Comparison of ENCODE assay signal across 8 cellular contexts in the genomic region with DNA sequence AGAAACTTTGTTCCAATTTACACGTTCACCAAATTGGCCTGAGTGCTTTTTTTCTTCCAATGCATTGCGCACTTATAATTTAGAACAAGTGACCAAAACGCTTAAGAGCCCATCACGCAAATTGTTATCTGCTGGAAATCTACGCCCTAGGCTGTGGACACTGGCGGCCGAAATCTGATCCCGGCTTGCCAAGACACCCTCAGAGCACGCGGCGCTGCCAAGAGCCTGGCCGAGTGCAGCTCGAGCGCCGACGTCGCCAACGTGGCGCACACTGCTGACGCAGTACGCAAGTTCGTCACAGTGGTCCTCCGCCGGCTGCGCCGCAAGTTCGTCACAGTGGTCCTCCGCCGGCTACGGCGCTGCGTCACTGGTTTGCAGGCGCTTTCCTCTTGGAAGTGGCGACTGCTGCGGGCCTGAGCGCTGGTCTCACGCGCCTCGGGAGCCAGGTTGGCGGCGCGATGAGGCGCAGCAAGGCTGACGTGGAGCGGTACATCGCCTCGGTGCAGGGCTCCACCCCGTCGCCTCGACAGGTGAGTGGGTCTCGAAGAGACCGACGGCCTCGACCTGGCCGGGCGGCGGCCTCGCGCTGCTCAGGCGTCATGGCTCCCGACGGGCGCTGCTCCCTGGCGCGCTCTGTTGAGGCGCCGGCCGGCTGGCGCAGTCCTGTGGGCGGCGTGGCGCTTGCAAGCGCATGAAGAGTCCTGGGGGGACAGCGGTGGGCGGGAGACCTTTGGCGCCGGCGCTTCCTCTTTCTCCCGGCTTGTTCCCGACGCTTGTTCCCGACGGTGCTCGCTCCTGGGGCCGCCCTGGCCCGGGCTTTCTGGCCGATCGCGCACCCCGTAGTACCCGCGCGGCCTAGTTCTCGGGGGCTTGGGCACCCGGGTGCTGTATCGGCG. TPM values are rescaled to one million over a fixed set of nuclear protein-coding genes. Genes with fewer than 3 reads are reported as not detected.
DNase-seq lines count a peak whose midpoint lies in the region; ATAC-seq and TF ChIP-seq lines count a peak whose summit lies in the region.

A gene (plus strand): TSS at position 334 of the 896 bp plus-strand sequence. CDS start 125 bp downstream, at position 459.

- H3K27me3 Mint-ChIP-seq in T-helper 17 cell (no peaks in the 10 kb centered on the region), progenitor cell of endocrine pancreas (no peaks in the 10 kb centered on the region)

- intact Hi-C loops in left ventricle myocardium inferior (cut with micrococcal nuclease) (no loop called here), upper lobe of right lung (cut with DNase I) (no loop called here)

- peak within 1 kb of the TSS; percentile 96 for H3K4me3 Mint-ChIP-seq in T-helper 17 cell
- H3K4me3 Mint-ChIP-seq in progenitor cell of endocrine pancreas (ENCODE audit: low read depth), result peak within 1 kb of the TSS; percentile 84

- peak within 1 kb of the TSS; percentile 98 for H3K4me3 ChIP-seq in left ventricle myocardium inferior
- peak within 1 kb of the TSS; percentile 81 for H3K4me3 ChIP-seq in upper lobe of right lung

- H3K4me1 Mint-ChIP-seq in T-helper 17 cell (peaks cover 17% of the 10 kb centered on the region), progenitor cell of endocrine pancreas (ENCODE audit: low read depth) (peaks cover 15% of the 10 kb centered on the region)

- ATAC-seq in GM18502 (IDR thresholded peaks at IDR 0.05; ENCODE audit: poor library complexity, unreplicated experiment) (peak; percentile 99), HG02943 (IDR thresholded peaks at IDR 0.05; ENCODE audit: low read depth, unreplicated experiment) (peak; percentile 98), T-helper 17 cell (peak; percentile 93), upper lobe of right lung (peak; percentile 100)

- TF ChIP-seq CTCF in left ventricle myocardium inferior (IDR thresholded peaks at IDR 0.05; ENCODE audit: borderline replicate concordance), result no peak
- no peak for TF ChIP-seq CTCF in progenitor cell of endocrine pancreas (IDR thresholded peaks at IDR 0.05; ENCODE audit: unreplicated experiment)
- no peak for TF ChIP-seq CTCF in upper lobe of right lung (IDR thresholded peaks at IDR 0.05)

- H3K27ac Mint-ChIP-seq in T-helper 17 cell (peak within 1 kb of the TSS; percentile 98), progenitor cell of endocrine pancreas (peak within 1 kb of the TSS; percentile 97)

- peak within 1 kb of the TSS; percentile 98 for H3K27ac ChIP-seq in left ventricle myocardium inferior (replicated peaks)
- peak within 1 kb of the TSS; percentile 98 for H3K27ac ChIP-seq in upper lobe of right lung

- H3K36me3 ChIP-seq in left ventricle myocardium inferior, result no peaks in the 10 kb centered on the region
- no peaks in the 10 kb centered on the region for H3K36me3 ChIP-seq in upper lobe of right lung

- H3K36me3 Mint-ChIP-seq in T-helper 17 cell (ENCODE audit: low read depth) (no peaks in the 10 kb centered on the region), progenitor cell of endocrine pancreas (ENCODE audit: insufficient read depth) (peaks cover 1% of the 10 kb centered on the region)

- DNase-seq in NCI-H187 (lab: John Stamatoyannopoulos, UW), result peak; percentile 48 to 87
- DNase-seq in T-helper 17 cell, result peak; percentile 85 to 87 (median 87)
- DNase-seq in amygdala (lab: John Stamatoyannopoulos, UW), result peak; percentile 9 to 97 (median 88)
- DNase-seq in left ventricle myocardium inferior, result peak; percentile 95
- DNase-seq in progenitor cell of endocrine pancreas (ENCODE audit: low spot score, unreplicated experiment), result peak; percentile 82
- peak; percentile 98 for DNase-seq in upper lobe of right lung

- H3K4me1 ChIP-seq in left ventricle myocardium inferior (peaks cover 49% of the 10 kb centered on the region), upper lobe of right lung (peaks cover 26% of the 10 kb centered on the region)

- H3K9me3 Mint-ChIP-seq in progenitor cell of endocrine pancreas (ENCODE audit: low read depth), result no peaks in the 10 kb centered on the region

- H3K27me3 ChIP-seq in left ventricle myocardium inferior (ENCODE audit: low read depth), result no peaks in the 10 kb centered on the region
- no peaks in the 10 kb centered on the region for H3K27me3 ChIP-seq in upper lobe of right lung

- H3K9me3 ChIP-seq in T-helper 17 cell (ENCODE audit: control insufficient read depth, low read length, poor library complexity, severe bottlenecking) (no peaks in the 10 kb centered on the region), left ventricle myocardium inferior (replicated peaks) (no peaks in the 10 kb centered on the region), upper lobe of right lung (no peaks in the 10 kb centered on the region)

RNA-seq across cellular contexts. Expression of the gene that starts here (rescaled TPM):
- total RNA-seq in T-helper 17 cell (100 to 1,000 TPM; 137 to 140 TPM), left ventricle myocardium inferior (48.0 TPM), progenitor cell of endocrine pancreas (77.9 and 82.1 TPM in 2 replicates), upper lobe of right lung (77.0 TPM)

Comparison
In these comparisons a context has a peak if more than half of its experiments do, and no peak if none do; other contexts are left out.
1. Peak in every context shown above with its lines: DNase-seq, ATAC-seq, H3K4me3 ChIP-seq and H3K27ac ChIP-seq.